30 cellular contexts compared by ENCODE assay signal in the genomic region with DNA sequence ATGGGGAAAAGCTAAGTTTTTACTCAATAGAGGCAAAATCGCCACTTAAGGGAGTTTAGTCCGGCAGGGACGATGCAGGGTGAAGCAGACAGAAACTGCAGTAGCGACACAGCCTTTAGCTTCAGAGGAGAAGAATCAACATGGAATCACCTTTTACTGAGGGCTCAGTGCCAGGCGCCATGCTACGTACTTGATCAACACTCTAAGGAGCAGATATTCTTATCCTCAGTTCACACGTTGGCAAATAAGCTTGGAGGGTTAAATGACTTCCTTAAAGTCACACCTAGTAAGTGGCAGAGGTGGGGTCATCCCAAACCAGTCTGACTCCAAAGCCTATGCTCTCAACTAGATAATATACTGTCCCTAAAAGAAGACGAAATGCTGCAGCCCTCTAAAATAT.
"Had no signal": no experiment of that assay in that cellular context is flagged by ENCODE, and none has a peak within 500 bp of the region (broad histone marks: within the 10 kb centered on the region; RNA-seq: fewer than 3 reads in every experiment).

No MANE protein-coding gene starts in this region.

- H3K9me3 Mint-ChIP-seq: activated CD4-positive, alpha-beta memory T cell treated with anti-CD3 and anti-CD28 coated beads for 36 hours; activated CD4-positive, alpha-beta T cell treated with anti-CD3 and anti-CD28 coated beads, Interleukin-2, amount 10 ng/mL, durations not matched to agents 24 days and 14 days; activated naive CD4-positive, alpha-beta T cell treated with anti-CD3 and anti-CD28 coated beads, Interleukin-2, amount 50 U/mL, for 24 hours; activated naive CD8-positive, alpha-beta T cell treated with anti-CD3 and anti-CD28 coated beads, Interleukin-2, amount 50 U/mL, for 24 hours; activated T-cell treated with anti-CD3 and anti-CD28 coated beads, Interleukin-2, amount 50 U/mL, for 4 hours; activated T-helper 17 cell treated with anti-CD3 and anti-CD28 coated beads, Interleukin-2, amount 50 U/mL, for 72 hours; central memory CD8-positive, alpha-beta T cell; mesothelial cell of epicardium; naive thymus-derived CD4-positive, alpha-beta T cell had no signal

- H3K27ac Mint-ChIP-seq: activated CD4-positive, alpha-beta memory T cell treated with anti-CD3 and anti-CD28 coated beads for 36 hours; activated CD4-positive, alpha-beta T cell treated with anti-CD3 and anti-CD28 coated beads, Interleukin-2, amount 10 ng/mL, durations not matched to agents 24 days and 14 days; activated naive CD4-positive, alpha-beta T cell treated with anti-CD3 and anti-CD28 coated beads, Interleukin-2, amount 50 U/mL, for 24 hours; activated naive CD8-positive, alpha-beta T cell treated with anti-CD3 and anti-CD28 coated beads, Interleukin-2, amount 50 U/mL, for 24 hours; activated T-helper 17 cell treated with anti-CD3 and anti-CD28 coated beads, Interleukin-2, amount 50 U/mL, for 72 hours; mesothelial cell of epicardium; progenitor cell of endocrine pancreas had no signal

- H3K27ac ChIP-seq: gastroesophageal sphincter, ovary, uterus, WERI-Rb-1 had no signal

- H3K36me3 Mint-ChIP-seq: activated CD4-positive, alpha-beta memory T cell treated with anti-CD3 and anti-CD28 coated beads for 36 hours; activated naive CD4-positive, alpha-beta T cell treated with anti-CD3 and anti-CD28 coated beads, Interleukin-2, amount 50 U/mL, for 24 hours; mesothelial cell of epicardium had no signal

- H3K4me3 Mint-ChIP-seq: activated CD4-positive, alpha-beta memory T cell treated with anti-CD3 and anti-CD28 coated beads for 36 hours; activated CD4-positive, alpha-beta T cell treated with anti-CD3 and anti-CD28 coated beads, Interleukin-2, amount 10 ng/mL, durations not matched to agents 24 days and 14 days; activated naive CD4-positive, alpha-beta T cell treated with anti-CD3 and anti-CD28 coated beads, Interleukin-2, amount 50 U/mL, for 24 hours; activated naive CD8-positive, alpha-beta T cell treated with anti-CD3 and anti-CD28 coated beads, Interleukin-2, amount 50 U/mL, for 24 hours; activated T-cell treated with anti-CD3 and anti-CD28 coated beads, Interleukin-2, amount 50 U/mL, for 4 hours; activated T-helper 17 cell treated with anti-CD3 and anti-CD28 coated beads, Interleukin-2, amount 50 U/mL, for 72 hours; central memory CD8-positive, alpha-beta T cell; mesothelial cell of epicardium; naive thymus-derived CD4-positive, alpha-beta T cell had no signal

- H3K36me3 ChIP-seq: ovary, uterus, WERI-Rb-1 had no signal

- DNase-seq: activated CD4-positive, alpha-beta memory T cell treated with anti-CD3 and anti-CD28 coated beads for 36 hours; activated CD4-positive, alpha-beta T cell treated with anti-CD3 and anti-CD28 coated beads, Interleukin-2, amount 10 ng/mL, durations not matched to agents 24 days and 14 days; activated naive CD8-positive, alpha-beta T cell treated with anti-CD3 and anti-CD28 coated beads, Interleukin-2, amount 50 U/mL, for 24 hours; activated T-cell treated with anti-CD3 and anti-CD28 coated beads, Interleukin-2, amount 50 U/mL, for 4 hours; amygdala; dorsolateral prefrontal cortex; effector memory CD4-positive, alpha-beta T cell; erythroblast; heart right ventricle; kidney glomerular epithelial cell; left ventricle myocardium superior; naive thymus-derived CD4-positive, alpha-beta T cell; ovary; retina; stimulated activated CD4-positive, alpha-beta T cell treated with anti-CD3 and anti-CD28 coated beads, Interleukin-15, amount 100 ng/mL, for 24 hours; stimulated activated CD4-positive, alpha-beta T cell treated with anti-CD3 and anti-CD28 coated beads, Interleukin-2, amount 100 ng/mL, for 24 hours; stimulated activated naive CD4-positive, alpha-beta T cell; T-helper 1 cell; trophoblast cell; uterus; WERI-Rb-1 had no signal

- H3K4me3 ChIP-seq: dorsolateral prefrontal cortex, gastroesophageal sphincter, ovary, uterus had no signal

- H3K4me1 Mint-ChIP-seq: activated CD4-positive, alpha-beta T cell treated with anti-CD3 and anti-CD28 coated beads, Interleukin-2, amount 10 ng/mL, durations not matched to agents 24 days and 14 days; activated naive CD8-positive, alpha-beta T cell treated with anti-CD3 and anti-CD28 coated beads, Interleukin-2, amount 50 U/mL, for 24 hours had no signal

- H3K27me3 ChIP-seq: dorsolateral prefrontal cortex, gastroesophageal sphincter, heart right ventricle, ovary, uterus had no signal

- H3K27me3 Mint-ChIP-seq: activated CD4-positive, alpha-beta memory T cell treated with anti-CD3 and anti-CD28 coated beads for 36 hours; activated CD4-positive, alpha-beta T cell treated with anti-CD3 and anti-CD28 coated beads, Interleukin-2, amount 10 ng/mL, durations not matched to agents 24 days and 14 days; activated naive CD4-positive, alpha-beta T cell treated with anti-CD3 and anti-CD28 coated beads, Interleukin-2, amount 50 U/mL, for 24 hours; activated naive CD8-positive, alpha-beta T cell treated with anti-CD3 and anti-CD28 coated beads, Interleukin-2, amount 50 U/mL, for 24 hours; activated T-helper 17 cell treated with anti-CD3 and anti-CD28 coated beads, Interleukin-2, amount 50 U/mL, for 72 hours; central memory CD8-positive, alpha-beta T cell; naive thymus-derived CD4-positive, alpha-beta T cell; progenitor cell of endocrine pancreas had no signal

- H3K4me1 ChIP-seq: gastroesophageal sphincter, uterus had no signal

- H3K9me3 ChIP-seq: gastroesophageal sphincter, heart right ventricle, ovary, uterus had no signal

- FAIRE-seq: bronchial epithelial cell, colon, TTC549 had no signal
